Comparison of ENCODE assay signal across 14 cellular contexts in genomic region chr14:74133833-74134481, GRCh38. TPM values are rescaled to one million over a fixed set of nuclear protein-coding genes. Genes with fewer than 3 reads are reported as not detected.
A peak's percentile ranks its signal among the peaks of the same experiment; 100 is the strongest.
DNase-seq lines count a peak whose midpoint lies in the region; ATAC-seq and TF ChIP-seq lines count a peak whose summit lies in the region.
"Had no signal": no experiment of that assay in that cellular context is flagged by ENCODE, and none has a peak within 500 bp of the region (broad histone marks: within the 10 kb centered on the region; RNA-seq: fewer than 3 reads in every experiment).

No MANE protein-coding gene starts in this region.

- peak overlapping the region; percentile 1 for H3K4me3 Mint-ChIP-seq in activated naive CD8-positive, alpha-beta T cell treated with anti-CD3 and anti-CD28 coated beads, Interleukin-2, amount 10 ng/mL, durations not matched to agents 7 days and 5 days
- H3K4me3 Mint-ChIP-seq in activated naive CD8-positive, alpha-beta T cell treated with anti-CD3 and anti-CD28 coated beads for 36 hours: no peak overlapping the region
- peak overlapping the region; percentile 37 for H3K4me3 Mint-ChIP-seq in type B pancreatic cell

- H3K4me1 Mint-ChIP-seq in activated naive CD8-positive, alpha-beta T cell treated with anti-CD3 and anti-CD28 coated beads, Interleukin-2, amount 10 ng/mL, durations not matched to agents 7 days and 5 days: peaks cover 18% of the 10 kb centered on the region
- H3K4me1 Mint-ChIP-seq in activated naive CD8-positive, alpha-beta T cell treated with anti-CD3 and anti-CD28 coated beads for 36 hours: peaks cover 25% of the 10 kb centered on the region
- H3K4me1 Mint-ChIP-seq in type B pancreatic cell (ENCODE audit: unreplicated experiment): peaks cover 11% of the 10 kb centered on the region

- no peak for TF ChIP-seq CTCF in type B pancreatic cell (conservative IDR thresholded peaks at IDR 0.05)

- ATAC-seq in activated naive CD8-positive, alpha-beta T cell treated with anti-CD3 and anti-CD28 coated beads, Interleukin-2, amount 10 ng/mL, durations not matched to agents 7 days and 5 days (ENCODE audit: low read depth): no peak
- ATAC-seq: stimulated activated naive CD8-positive, alpha-beta T cell treated with anti-CD3 and anti-CD28 coated beads, Interleukin-15, Interleukin-2, amounts not matched to agents 100 U/mL and 50 U/mL, for 24 hours had no signal

- no peak overlapping the region for H3K27ac Mint-ChIP-seq in activated naive CD8-positive, alpha-beta T cell treated with anti-CD3 and anti-CD28 coated beads, Interleukin-2, amount 10 ng/mL, durations not matched to agents 7 days and 5 days
- H3K27ac Mint-ChIP-seq in activated naive CD8-positive, alpha-beta T cell treated with anti-CD3 and anti-CD28 coated beads for 36 hours: no peak overlapping the region
- peak overlapping the region; percentile 65 for H3K27ac Mint-ChIP-seq in type B pancreatic cell

- POLR2A ChIA-PET in activated naive CD8-positive, alpha-beta T cell treated with anti-CD3 and anti-CD28 coated beads, Interleukin-2, amount 10 ng/mL, durations not matched to agents 7 days and 5 days (lab: Charles Lee): no interaction called here

- H3K36me3 Mint-ChIP-seq in activated naive CD8-positive, alpha-beta T cell treated with anti-CD3 and anti-CD28 coated beads, Interleukin-2, amount 10 ng/mL, durations not matched to agents 7 days and 5 days: peaks cover 4% of the 10 kb centered on the region
- H3K36me3 Mint-ChIP-seq in activated naive CD8-positive, alpha-beta T cell treated with anti-CD3 and anti-CD28 coated beads for 36 hours: peaks cover 7% of the 10 kb centered on the region
- H3K36me3 Mint-ChIP-seq in type B pancreatic cell: peaks cover 4% of the 10 kb centered on the region

- no peaks in the 10 kb centered on the region for H3K27me3 Mint-ChIP-seq in activated naive CD8-positive, alpha-beta T cell treated with anti-CD3 and anti-CD28 coated beads, Interleukin-2, amount 10 ng/mL, durations not matched to agents 7 days and 5 days
- no peaks in the 10 kb centered on the region for H3K27me3 Mint-ChIP-seq in activated naive CD8-positive, alpha-beta T cell treated with anti-CD3 and anti-CD28 coated beads for 36 hours
- H3K27me3 Mint-ChIP-seq in type B pancreatic cell: no peaks in the 10 kb centered on the region

- no peak for DNase-seq in activated naive CD8-positive, alpha-beta T cell treated with anti-CD3 and anti-CD28 coated beads, Interleukin-2, amount 10 ng/mL, durations not matched to agents 7 days and 5 days
- no peak for DNase-seq in activated naive CD8-positive, alpha-beta T cell treated with anti-CD3 and anti-CD28 coated beads for 36 hours
- DNase-seq in OCI-M1 (lab: John Stamatoyannopoulos, UW): peak; percentile 24
- peak; percentile 50 for DNase-seq in kidney tubule cell (ENCODE audit: low spot score)
- no peak for DNase-seq in type B pancreatic cell (ENCODE audit: extremely low spot score, unreplicated experiment)
- DNase-seq in SW480 (ENCODE audit: low spot score): no peak
- no peak for DNase-seq in NCI-H748 treated with DMSO at 0.1 percent for 48 hours (lab: John Stamatoyannopoulos, UW)
- no peak for DNase-seq in activated CD4-positive, CD25-positive, alpha-beta regulatory T cell (lab: John Stamatoyannopoulos, UW)
- DNase-seq: amniotic stem cell; DND-41; NCI-H1436 treated with DMSO at 0.1 percent for 48 hours; NCI-H82; SJCRH30; stimulated activated naive CD8-positive, alpha-beta T cell treated with anti-CD3 and anti-CD28 coated beads, Interleukin-15, Interleukin-2, amounts not matched to agents 100 U/mL and 50 U/mL, for 24 hours had no signal

- H3K9me3 Mint-ChIP-seq in activated naive CD8-positive, alpha-beta T cell treated with anti-CD3 and anti-CD28 coated beads, Interleukin-2, amount 10 ng/mL, durations not matched to agents 7 days and 5 days: no peaks in the 10 kb centered on the region
- H3K9me3 Mint-ChIP-seq in activated naive CD8-positive, alpha-beta T cell treated with anti-CD3 and anti-CD28 coated beads for 36 hours: no peaks in the 10 kb centered on the region
- no peaks in the 10 kb centered on the region for H3K9me3 Mint-ChIP-seq in type B pancreatic cell

RNA-seq across cellular contexts. Expression of gene LIN52, which starts 49.2 kb away (rescaled TPM):
- 10 to 100 TPM; 12.0 to 15.0 TPM for total RNA-seq in activated naive CD8-positive, alpha-beta T cell treated with anti-CD3 and anti-CD28 coated beads, Interleukin-2, amount 10 ng/mL, durations not matched to agents 7 days and 5 days
- 10 to 100 TPM; 11.1 to 12.4 TPM for total RNA-seq in activated naive CD8-positive, alpha-beta T cell treated with anti-CD3 and anti-CD28 coated beads for 36 hours
- total RNA-seq in type B pancreatic cell (ENCODE audit: low replicate concordance): 6.9 and 15.1 TPM in 2 replicates

RNA-seq across cellular contexts. Expression of gene ALDH6A1, which starts 49.7 kb away (rescaled TPM):
- 10 to 100 TPM; 17.6 to 20.1 TPM for total RNA-seq in activated naive CD8-positive, alpha-beta T cell treated with anti-CD3 and anti-CD28 coated beads, Interleukin-2, amount 10 ng/mL, durations not matched to agents 7 days and 5 days
- total RNA-seq in activated naive CD8-positive, alpha-beta T cell treated with anti-CD3 and anti-CD28 coated beads for 36 hours: 10 to 100 TPM in 1 of 2 experiments, 1 to 10 TPM in 1; 9.3 to 10.1 TPM
- total RNA-seq in type B pancreatic cell (ENCODE audit: low replicate concordance): 28.2 and 67.2 TPM in 2 replicates

Comparison
In these comparisons a context has a peak if more than half of its experiments do, and no peak if none do; other contexts are left out.
1. DNase-seq: peak in OCI-M1 (single experiment) and kidney tubule cell (single experiment); none in activated naive CD8-positive, alpha-beta T cell treated with anti-CD3 and anti-CD28 coated beads, Interleukin-2, amount 10 ng/mL, durations not matched to agents 7 days and 5 days (single experiment), activated naive CD8-positive, alpha-beta T cell treated with anti-CD3 and anti-CD28 coated beads for 36 hours (single experiment), type B pancreatic cell (single experiment), SW480 (single experiment), NCI-H748 treated with DMSO at 0.1 percent for 48 hours (single experiment) and activated CD4-positive, CD25-positive, alpha-beta regulatory T cell (0 of 4).